Comparison of ENCODE assay signal across 8 cellular contexts in the genomic region with DNA sequence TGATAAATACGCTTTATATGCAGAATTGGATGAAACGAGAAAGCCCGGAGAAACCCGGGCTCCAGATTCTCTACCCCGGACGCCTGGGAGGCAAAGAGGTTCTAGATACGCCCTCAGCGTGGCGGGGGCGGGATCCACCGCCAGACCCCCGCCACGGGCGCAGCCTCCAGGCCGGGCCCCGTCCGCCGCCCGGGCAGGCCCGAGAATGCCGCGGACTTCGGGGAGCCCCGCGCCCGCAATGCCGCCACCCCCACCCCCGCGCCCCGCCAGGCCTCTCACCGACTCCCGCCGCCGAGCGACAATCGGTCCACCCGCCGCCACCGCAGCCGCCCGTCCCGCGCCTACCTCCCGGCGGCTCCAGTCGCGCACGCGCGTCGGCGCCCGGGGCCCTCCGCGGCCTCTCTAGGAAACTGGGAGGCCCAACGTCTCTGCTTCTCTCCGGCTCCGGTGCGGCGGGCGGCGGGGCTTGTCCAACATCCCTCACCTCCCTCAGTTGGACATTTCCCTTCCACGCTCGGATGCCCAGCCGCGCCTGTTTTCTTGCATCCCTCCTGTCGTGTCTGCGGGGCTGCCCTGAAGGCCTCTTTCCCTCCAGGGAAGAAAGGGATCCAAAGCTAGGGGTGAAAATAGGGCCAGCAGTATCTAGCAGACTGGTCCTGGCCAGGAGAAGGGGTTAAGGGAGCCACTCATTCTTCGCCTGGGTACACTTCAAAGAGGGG. TPM values are rescaled to one million over a fixed set of nuclear protein-coding genes. Genes with fewer than 3 reads are reported as not detected.
DNase-seq lines count a peak whose midpoint lies in the region; ATAC-seq and TF ChIP-seq lines count a peak whose summit lies in the region.

A gene (minus strand): TSS at position 359 of the 719 bp plus-strand sequence. CDS start 22,121 bp downstream, outside the sequence.

- peaks cover 0 to 38% (median 16%) of the 10 kb centered on the region in 9 donors for H3K4me1 ChIP-seq in heart right ventricle

- peak within 1 kb of the TSS; percentile 90 for H3K4me3 ChIP-seq in NB4 (ENCODE audit: low read depth, low read length)
- peak within 1 kb of the TSS; percentile 62 to 88 (median 80) for H3K4me3 ChIP-seq in heart right ventricle

- peak; percentile 66 for TF ChIP-seq POLR2A in NB4 (IDR thresholded peaks at IDR 0.05; ENCODE audit: extremely low read depth, insufficient read length)

- H3K4me3 Mint-ChIP-seq in T-cell (peak within 1 kb of the TSS; percentile 91 to 94 (median 93)), type B pancreatic cell (peak within 1 kb of the TSS; percentile 96)
- peak within 1 kb of the TSS; percentile 83 for H3K4me3 Mint-ChIP-seq in activated naive CD8-positive, alpha-beta T cell treated with anti-CD3 and anti-CD28 coated beads, Interleukin-2, amount 50 U/mL, for 24 hours

- H3K4me1 Mint-ChIP-seq in T-cell: peaks cover 34 to 41% (median 35%) of the 10 kb centered on the region in 3 donors
- peaks cover 24% of the 10 kb centered on the region for H3K4me1 Mint-ChIP-seq in activated naive CD8-positive, alpha-beta T cell treated with anti-CD3 and anti-CD28 coated beads, Interleukin-2, amount 50 U/mL, for 24 hours
- peaks cover 17% of the 10 kb centered on the region for H3K4me1 Mint-ChIP-seq in type B pancreatic cell (ENCODE audit: unreplicated experiment)

- CTCF ChIA-PET in HEK293T (lab: Yijun Ruan, JAX): no interaction called here
- CTCF ChIA-PET in T-cell (lab: Charles Lee): interaction anchor here (0.6 to 1.8 kb wide), 3 partner anchors 33 to 52 kb away, joined by 3 to 6 read pairs (median 3); no protein-coding TSS in a partner anchor

- no peaks in the 10 kb centered on the region for H3K27me3 ChIP-seq in heart right ventricle

- POLR2A ChIA-PET in HEK293T (lab: Yijun Ruan, JAX): interaction anchor here (0.6 to 1.0 kb wide), 4 partner anchors 10 to 139 kb away, joined by 3 to 8 read pairs (median 4); a partner anchor contains a TSS
- POLR2A ChIA-PET in T-cell (lab: Charles Lee): interaction anchor here (0.8 to 1.1 kb wide), 3 partner anchors 10 to 34 kb away, joined by 4 to 6 read pairs (median 5); no protein-coding TSS in a partner anchor

- DNase-seq in GM04504 (ENCODE audit: low read depth) (peak; percentile 46), HEK293T (ENCODE audit: extremely low spot score) (peak; percentile 88), NB4 (ENCODE audit: low read depth) (peak; percentile 85), T-cell (peak; percentile 49 to 81 (median 68)), heart right ventricle (peak; percentile 78 to 84), posterior vena cava (ENCODE audit: low spot score) (peak; percentile 94), type B pancreatic cell (ENCODE audit: extremely low spot score, unreplicated experiment) (peak; percentile 88)
- DNase-seq in activated naive CD8-positive, alpha-beta T cell treated with anti-CD3 and anti-CD28 coated beads, Interleukin-2, amount 50 U/mL, for 24 hours: peak; percentile 79

- H3K27me3 Mint-ChIP-seq in T-cell: no peaks in the 10 kb centered on the region
- H3K27me3 Mint-ChIP-seq in activated naive CD8-positive, alpha-beta T cell treated with anti-CD3 and anti-CD28 coated beads, Interleukin-2, amount 50 U/mL, for 24 hours: no peaks in the 10 kb centered on the region
- H3K27me3 Mint-ChIP-seq in type B pancreatic cell: no peaks in the 10 kb centered on the region

- intact Hi-C loops in heart right ventricle (cut with DNase I): loop anchor here in 4 of 10 donors (5.0 to 10.0 kb wide), 3 partner anchors 35 to 155 kb away; no protein-coding TSS in a partner anchor
- intact Hi-C loops in posterior vena cava (cut with DNase I): no loop called here

- 0 to 1% methylated on average over 58 to 69 of the region's 69 CpGs for WGBS in heart right ventricle, 2 donors

- peak within 1 kb of the TSS in 9 of 10 donors; percentile 53 to 87 (median 78) for H3K27ac ChIP-seq in heart right ventricle

- H3K36me3 ChIP-seq in heart right ventricle: no peaks in the 10 kb centered on the region

- no peaks in the 10 kb centered on the region for H3K9me3 ChIP-seq in heart right ventricle

- H3K27ac Mint-ChIP-seq in T-cell: peak within 1 kb of the TSS; percentile 81 to 84
- peak within 1 kb of the TSS; percentile 76 for H3K27ac Mint-ChIP-seq in activated naive CD8-positive, alpha-beta T cell treated with anti-CD3 and anti-CD28 coated beads, Interleukin-2, amount 50 U/mL, for 24 hours
- peak within 1 kb of the TSS; percentile 90 for H3K27ac Mint-ChIP-seq in type B pancreatic cell

- H3K9me3 Mint-ChIP-seq in T-cell: no peaks in the 10 kb centered on the region
- no peaks in the 10 kb centered on the region for H3K9me3 Mint-ChIP-seq in activated naive CD8-positive, alpha-beta T cell treated with anti-CD3 and anti-CD28 coated beads, Interleukin-2, amount 50 U/mL, for 24 hours
- no peaks in the 10 kb centered on the region for H3K9me3 Mint-ChIP-seq in type B pancreatic cell

- H3K36me3 Mint-ChIP-seq in T-cell: no peaks in the 10 kb centered on the region
- H3K36me3 Mint-ChIP-seq in activated naive CD8-positive, alpha-beta T cell treated with anti-CD3 and anti-CD28 coated beads, Interleukin-2, amount 50 U/mL, for 24 hours (ENCODE audit: low read depth): peaks cover 1% of the 10 kb centered on the region
- no peaks in the 10 kb centered on the region for H3K36me3 Mint-ChIP-seq in type B pancreatic cell

- peak; percentile 93 to 94 (median 94) for ATAC-seq in T-cell (replicated peaks in 1 of 4)
- peak; percentile 95 for ATAC-seq in activated naive CD8-positive, alpha-beta T cell treated with anti-CD3 and anti-CD28 coated beads, Interleukin-2, amount 50 U/mL, for 24 hours
- ATAC-seq in heart right ventricle: peak; percentile 94 to 99 (median 98)

- TF ChIP-seq CTCF in NB4 (IDR thresholded peaks at IDR 0.05; ENCODE audit: low read depth, low read length) (no peak), heart right ventricle (IDR thresholded peaks at IDR 0.05) (no peak), type B pancreatic cell (conservative IDR thresholded peaks at IDR 0.05) (no peak)

TF ChIP-seq in HEK293T, 16 proteins besides CTCF, POLR2A, EP300 and RAD21:
- TF ChIP-seq ZNF384 (IDR thresholded peaks at IDR 0.05) (no peak), LEF1 (IDR thresholded peaks at IDR 0.05; ENCODE audit: borderline replicate concordance) (no peak), FOXA1 (IDR thresholded peaks at IDR 0.05) (no peak), HDGF (IDR thresholded peaks at IDR 0.05; ENCODE audit: borderline replicate concordance) (no peak), ELF4 (IDR thresholded peaks at IDR 0.05) (no peak), FOXK2 (IDR thresholded peaks at IDR 0.05) (no peak), NFRKB (IDR thresholded peaks at IDR 0.05) (no peak), SP1 (IDR thresholded peaks at IDR 0.05) (no peak), BHLHE40 (IDR thresholded peaks at IDR 0.05; ENCODE audit: borderline replicate concordance) (no peak), ARNT (IDR thresholded peaks at IDR 0.05) (no peak), CTBP1 (IDR thresholded peaks at IDR 0.05; ENCODE audit: borderline replicate concordance) (no peak), L3MBTL2 (conservative IDR thresholded peaks at IDR 0.05) (no peak)
- TF ChIP-seq, protein P1, sequence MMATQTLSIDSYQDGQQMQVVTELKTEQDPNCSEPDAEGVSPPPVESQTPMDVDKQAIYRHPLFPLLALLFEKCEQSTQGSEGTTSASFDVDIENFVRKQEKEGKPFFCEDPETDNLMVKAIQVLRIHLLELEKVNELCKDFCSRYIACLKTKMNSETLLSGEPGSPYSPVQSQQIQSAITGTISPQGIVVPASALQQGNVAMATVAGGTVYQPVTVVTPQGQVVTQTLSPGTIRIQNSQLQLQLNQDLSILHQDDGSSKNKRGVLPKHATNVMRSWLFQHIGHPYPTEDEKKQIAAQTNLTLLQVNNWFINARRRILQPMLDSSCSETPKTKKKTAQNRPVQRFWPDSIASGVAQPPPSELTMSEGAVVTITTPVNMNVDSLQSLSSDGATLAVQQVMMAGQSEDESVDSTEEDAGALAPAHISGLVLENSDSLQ (IDR thresholded peaks at IDR 0.05): no peak

RNA-seq across cellular contexts. Expression of the gene that starts here (rescaled TPM):
- total RNA-seq in T-cell (10 to 100 TPM; 14.1 to 34.8 (median 29.6) TPM), heart right ventricle (10 to 100 TPM; 11.3 to 18.6 (median 15.7) TPM), posterior vena cava (10 to 100 TPM; 14.8 to 17.6 TPM), type B pancreatic cell (ENCODE audit: low replicate concordance) (24.8 and 41.5 TPM in 2 replicates)
- polyA plus RNA-seq in heart right ventricle: 1 to 10 TPM; 1.6 to 5.6 TPM

Comparison
In these comparisons a context has a peak if more than half of its experiments do, and no peak if none do; other contexts are left out.
1. Peak in every context shown above with its lines: DNase-seq, ATAC-seq, H3K4me3 ChIP-seq and H3K27ac ChIP-seq.